In the genomic region with DNA sequence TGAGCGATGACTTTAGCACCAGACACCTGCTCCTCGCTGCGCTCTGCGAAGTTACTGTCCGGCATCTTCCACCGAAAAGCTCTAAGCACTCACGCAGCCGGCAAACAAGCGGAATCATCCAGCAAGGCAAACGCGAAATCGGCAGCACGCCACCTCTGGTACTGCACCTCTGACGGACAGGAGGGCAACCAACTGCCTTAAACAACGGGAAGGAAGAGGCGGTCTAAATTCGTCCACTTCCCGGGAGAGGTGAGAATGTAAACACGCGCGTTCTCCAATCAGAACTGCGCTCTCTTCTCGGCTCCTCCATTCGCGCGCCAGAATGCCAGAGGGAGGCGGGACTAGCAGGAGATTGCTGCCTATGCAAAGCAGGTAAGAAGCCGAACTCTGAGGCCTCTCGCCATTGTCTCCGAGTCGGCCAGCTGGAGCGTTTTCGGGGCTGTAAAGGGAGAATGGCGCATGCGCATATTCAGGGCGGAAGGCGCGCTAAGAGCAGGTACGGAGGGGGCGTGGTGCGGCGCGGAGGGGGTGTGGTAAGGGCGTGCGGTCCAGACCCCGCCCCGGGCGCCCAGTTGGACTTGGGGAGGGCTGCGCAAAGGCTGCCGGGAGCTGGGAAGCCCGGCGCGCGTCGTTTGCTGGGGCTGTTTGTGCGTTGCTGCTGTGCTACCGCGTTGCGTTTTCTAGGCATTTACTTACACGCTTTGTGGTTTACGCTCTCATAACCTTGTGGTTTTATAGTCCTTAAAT, we compare ENCODE assay signal across 1 cellular context.
A peak's percentile ranks its signal among the peaks of the same experiment; 100 is the strongest.
TF ChIP-seq lines count a peak whose summit lies in the region.

BTD (plus strand) TSS at position 347 of the 747 bp plus-strand sequence. CDS start 33,695 bp downstream, outside the sequence.
HACL1 (minus strand) TSS at position 171 of the 747 bp plus-strand sequence; CDS start at position 65, 106 bp downstream.

TF ChIP-seq in K562, 482 proteins besides CTCF, POLR2A, EP300 and RAD21 (continued from another document and continues in another):
- TF ChIP-seq, protein P1, sequence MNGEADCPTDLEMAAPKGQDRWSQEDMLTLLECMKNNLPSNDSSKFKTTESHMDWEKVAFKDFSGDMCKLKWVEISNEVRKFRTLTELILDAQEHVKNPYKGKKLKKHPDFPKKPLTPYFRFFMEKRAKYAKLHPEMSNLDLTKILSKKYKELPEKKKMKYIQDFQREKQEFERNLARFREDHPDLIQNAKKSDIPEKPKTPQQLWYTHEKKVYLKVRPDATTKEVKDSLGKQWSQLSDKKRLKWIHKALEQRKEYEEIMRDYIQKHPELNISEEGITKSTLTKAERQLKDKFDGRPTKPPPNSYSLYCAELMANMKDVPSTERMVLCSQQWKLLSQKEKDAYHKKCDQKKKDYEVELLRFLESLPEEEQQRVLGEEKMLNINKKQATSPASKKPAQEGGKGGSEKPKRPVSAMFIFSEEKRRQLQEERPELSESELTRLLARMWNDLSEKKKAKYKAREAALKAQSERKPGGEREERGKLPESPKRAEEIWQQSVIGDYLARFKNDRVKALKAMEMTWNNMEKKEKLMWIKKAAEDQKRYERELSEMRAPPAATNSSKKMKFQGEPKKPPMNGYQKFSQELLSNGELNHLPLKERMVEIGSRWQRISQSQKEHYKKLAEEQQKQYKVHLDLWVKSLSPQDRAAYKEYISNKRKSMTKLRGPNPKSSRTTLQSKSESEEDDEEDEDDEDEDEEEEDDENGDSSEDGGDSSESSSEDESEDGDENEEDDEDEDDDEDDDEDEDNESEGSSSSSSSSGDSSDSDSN (IDR thresholded peaks at IDR 0.05; ENCODE audit: borderline replicate concordance in 1 of 2, low read depth in 2 of 2, low read length in 2 of 2) = peak in 1 of 2 experiments; percentile 39; a peak in 1 of 4 replicates
- TF ChIP-seq RAD51 (IDR thresholded peaks at IDR 0.05; ENCODE audit: borderline replicate concordance, low read depth) (no peak), U2AF2 (optimal IDR thresholded peaks at IDR 0.05; ENCODE audit: low read depth, low read length) (no peak), HOXB6 (CRISPR knock-in tag; IDR thresholded peaks at IDR 0.05; ENCODE audit: borderline replicate concordance) (0 out of 2 replicates have a peak, but pooled peaks have one; percentile 39), POLR3A (IDR thresholded peaks at IDR 0.05; ENCODE audit: borderline replicate concordance, extremely low read depth, insufficient read depth, insufficient read length) (no peak), ZNF584 (CRISPR knock-in tag; IDR thresholded peaks at IDR 0.05; ENCODE audit: low read depth) (no peak), TAL1 (IDR thresholded peaks at IDR 0.05) (no peak), SIN3A (IDR thresholded peaks at IDR 0.05; ENCODE audit: borderline replicate concordance in 2 of 2, control insufficient read depth in 1 of 2, low read depth in 2 of 2, low read length in 2 of 2) (peak; percentile 54 to 77; a peak in 2 of 4 replicates), ARID1B (IDR thresholded peaks at IDR 0.05) (no peak; the same call in 1 of the 2 replicates), MTA1 (IDR thresholded peaks at IDR 0.05; ENCODE audit: borderline replicate concordance) (no peak), ZNF239 (CRISPR knock-in tag; IDR thresholded peaks at IDR 0.05) (no peak), ZNF263 (CRISPR knock-in tag; IDR thresholded peaks at IDR 0.05; ENCODE audit: borderline replicate concordance) (no peak), ZNF316 (IDR thresholded peaks at IDR 0.05) (no peak), CSDE1 (IDR thresholded peaks at IDR 0.05) (no peak), ZNF24 (IDR thresholded peaks at IDR 0.05) (peak; percentile 91), CBX3 (IDR thresholded peaks at IDR 0.05; ENCODE audit: borderline replicate concordance in 1 of 2, low read length in 2 of 2) (peak in 1 of 2 experiments; percentile 63; a peak in 1 of 3 replicates), NCOA1 (IDR thresholded peaks at IDR 0.05; ENCODE audit: low read depth) (no peak; the same call in 1 of the 2 replicates), ZNF3 (CRISPR knock-in tag; IDR thresholded peaks at IDR 0.05) (no peak), MYNN (IDR thresholded peaks at IDR 0.05) (no peak), MYNN (CRISPR knock-in tag; IDR thresholded peaks at IDR 0.05) (no peak), GMEB1 (CRISPR knock-in tag; IDR thresholded peaks at IDR 0.05) (peak; percentile 57), RBM39 (optimal IDR thresholded peaks at IDR 0.05; ENCODE audit: low read depth, low read length) (peak; percentile 94), NBN (IDR thresholded peaks at IDR 0.05; ENCODE audit: low read depth) (peak; percentile 60), ZNF764 (CRISPR knock-in tag; IDR thresholded peaks at IDR 0.05; ENCODE audit: low read depth) (no peak), SMAD3 (CRISPR knock-in tag; conservative IDR thresholded peaks at IDR 0.05) (no peak), SIX5 (IDR thresholded peaks at IDR 0.05; ENCODE audit: borderline replicate concordance in 1 of 2, insufficient read depth in 1 of 2, low read depth in 1 of 2, low read length in 2 of 2) (no peak), SETDB1 (IDR thresholded peaks at IDR 0.05; ENCODE audit: low read length) (no peak), ZNF696 (CRISPR knock-in tag; conservative IDR thresholded peaks at IDR 0.05) (no peak), SREBF1 (IDR thresholded peaks at IDR 0.05; ENCODE audit: borderline replicate concordance, low read depth, low read length) (no peak), MAFF (IDR thresholded peaks at IDR 0.05; ENCODE audit: low read length) (peak; percentile 34; the same call in 1 of the 2 replicates), MBD2 (IDR thresholded peaks at IDR 0.05; ENCODE audit: borderline replicate concordance, low read depth) (peak; percentile 97), FOXA1 (IDR thresholded peaks at IDR 0.05; ENCODE audit: borderline replicate concordance) (no peak), HES1 (IDR thresholded peaks at IDR 0.05; ENCODE audit: low read depth) (no peak), HDAC3 (IDR thresholded peaks at IDR 0.05; ENCODE audit: borderline replicate concordance, partially characterized antibody) (no peak), IRF2 (CRISPR knock-in tag; IDR thresholded peaks at IDR 0.05) (no peak), TRIM28 (IDR thresholded peaks at IDR 0.05) (peak; percentile 56; the same call in 1 of the 2 replicates), ARID3A (IDR thresholded peaks at IDR 0.05; ENCODE audit: borderline replicate concordance, low read depth, low read length) (peak; percentile 83; the same call in 1 of the 2 replicates), KDM1A (IDR thresholded peaks at IDR 0.05) (no peak), KLF6 (CRISPR knock-in tag; IDR thresholded peaks at IDR 0.05; ENCODE audit: borderline replicate concordance) (no peak; the same call in 1 of the 2 replicates), ELF1 (tag; IDR thresholded peaks at IDR 0.05) (peak; percentile 86), FOXA3 (CRISPR knock-in tag; conservative IDR thresholded peaks at IDR 0.05 in 1 of 2, IDR thresholded peaks at IDR 0.05 in 1 of 2) (peak; percentile 93 to 99), ZNF232 (CRISPR knock-in tag; IDR thresholded peaks at IDR 0.05) (no peak), MED1 (CRISPR knock-in tag; IDR thresholded peaks at IDR 0.05; ENCODE audit: borderline replicate concordance) (no peak)
- TF ChIP-seq, protein P2, sequence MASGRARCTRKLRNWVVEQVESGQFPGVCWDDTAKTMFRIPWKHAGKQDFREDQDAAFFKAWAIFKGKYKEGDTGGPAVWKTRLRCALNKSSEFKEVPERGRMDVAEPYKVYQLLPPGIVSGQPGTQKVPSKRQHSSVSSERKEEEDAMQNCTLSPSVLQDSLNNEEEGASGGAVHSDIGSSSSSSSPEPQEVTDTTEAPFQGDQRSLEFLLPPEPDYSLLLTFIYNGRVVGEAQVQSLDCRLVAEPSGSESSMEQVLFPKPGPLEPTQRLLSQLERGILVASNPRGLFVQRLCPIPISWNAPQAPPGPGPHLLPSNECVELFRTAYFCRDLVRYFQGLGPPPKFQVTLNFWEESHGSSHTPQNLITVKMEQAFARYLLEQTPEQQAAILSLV (tag; IDR thresholded peaks at IDR 0.05) = no peak
- TF ChIP-seq, protein P3, sequence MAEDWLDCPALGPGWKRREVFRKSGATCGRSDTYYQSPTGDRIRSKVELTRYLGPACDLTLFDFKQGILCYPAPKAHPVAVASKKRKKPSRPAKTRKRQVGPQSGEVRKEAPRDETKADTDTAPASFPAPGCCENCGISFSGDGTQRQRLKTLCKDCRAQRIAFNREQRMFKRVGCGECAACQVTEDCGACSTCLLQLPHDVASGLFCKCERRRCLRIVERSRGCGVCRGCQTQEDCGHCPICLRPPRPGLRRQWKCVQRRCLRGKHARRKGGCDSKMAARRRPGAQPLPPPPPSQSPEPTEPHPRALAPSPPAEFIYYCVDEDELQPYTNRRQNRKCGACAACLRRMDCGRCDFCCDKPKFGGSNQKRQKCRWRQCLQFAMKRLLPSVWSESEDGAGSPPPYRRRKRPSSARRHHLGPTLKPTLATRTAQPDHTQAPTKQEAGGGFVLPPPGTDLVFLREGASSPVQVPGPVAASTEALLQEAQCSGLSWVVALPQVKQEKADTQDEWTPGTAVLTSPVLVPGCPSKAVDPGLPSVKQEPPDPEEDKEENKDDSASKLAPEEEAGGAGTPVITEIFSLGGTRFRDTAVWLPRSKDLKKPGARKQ (CRISPR knock-in tag; IDR thresholded peaks at IDR 0.05) = no peak
- TF ChIP-seq, protein P4, sequence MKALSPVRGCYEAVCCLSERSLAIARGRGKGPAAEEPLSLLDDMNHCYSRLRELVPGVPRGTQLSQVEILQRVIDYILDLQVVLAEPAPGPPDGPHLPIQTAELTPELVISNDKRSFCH (CRISPR knock-in tag; IDR thresholded peaks at IDR 0.05) = no peak
- TF ChIP-seq, protein P4 (tag; IDR thresholded peaks at IDR 0.05) = 0 out of 2 replicates have a peak, but pooled peaks have one; percentile 53
